In the genomic region with DNA sequence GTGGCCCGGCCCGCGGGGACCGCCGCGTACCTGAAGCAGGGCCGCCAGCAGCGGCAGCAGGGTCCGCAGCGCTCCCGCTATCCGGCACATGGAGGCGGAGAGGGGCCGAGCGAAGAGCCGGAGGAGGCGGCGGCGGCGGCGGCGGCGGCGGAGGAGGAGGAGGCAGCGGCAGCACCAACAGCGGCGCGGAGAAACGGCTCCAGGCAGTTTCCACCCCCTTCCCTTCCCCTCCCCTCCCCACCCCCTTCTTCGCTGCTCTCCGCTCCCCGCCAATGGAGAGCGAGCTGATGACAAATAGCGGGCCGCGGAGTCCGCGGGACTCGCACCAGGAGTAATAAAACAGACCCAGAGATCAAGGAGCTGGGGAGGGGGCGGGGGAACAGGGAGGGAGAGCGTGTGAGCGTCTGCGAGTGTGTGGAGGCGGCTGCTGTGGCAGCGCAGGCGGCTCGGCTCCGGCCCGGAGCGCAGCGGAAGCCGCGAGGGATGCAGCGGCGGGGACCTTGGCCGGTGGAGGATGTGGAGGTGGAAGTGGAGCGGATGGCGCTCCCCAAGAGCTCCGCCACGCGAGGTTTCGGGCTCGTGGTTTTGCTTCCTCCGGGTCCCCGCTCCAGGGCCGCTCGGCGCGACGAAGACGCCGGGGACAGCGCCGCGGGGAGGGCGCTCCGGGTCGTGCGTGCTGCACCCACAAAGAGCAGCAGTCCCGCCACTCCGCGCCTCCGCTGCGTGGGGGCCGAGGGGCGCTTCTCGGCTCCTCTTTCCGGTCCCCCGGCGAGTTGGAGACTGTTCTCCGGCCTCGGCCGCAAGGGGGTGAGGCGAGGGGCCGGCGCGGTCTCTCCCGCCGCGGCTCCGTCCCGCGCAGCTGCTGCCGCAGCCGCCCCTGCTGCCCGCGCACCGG, we compare ENCODE assay signal across 7 cellular contexts. TPM values are rescaled to one million over a fixed set of nuclear protein-coding genes. Genes with fewer than 3 reads are reported as not detected.
DNase-seq lines count a peak whose midpoint lies in the region; TF ChIP-seq lines count a peak whose summit lies in the region.

CDH2 (minus strand) TSS at position 198 of the 895 bp plus-strand sequence; CDS start at position 90, 108 bp downstream.

- no peaks in the 10 kb centered on the region for H3K9me2 ChIP-seq in SK-N-SH

- H4K20me1 ChIP-seq in SK-N-SH (ENCODE audit: insufficient read depth): peaks cover 37% of the 10 kb centered on the region

- peak within 1 kb of the TSS; percentile 89 to 94 for H3K27ac ChIP-seq in SK-N-SH (ENCODE audit: low read depth in 2 of 2, low read length in 1 of 2)
- H3K27ac ChIP-seq in liver (ENCODE audit: low read depth in 1 of 2, low read length in 2 of 2): peak within 1 kb of the TSS; percentile 85 to 92
- H3K27ac ChIP-seq in stomach smooth muscle (ENCODE audit: low read length): no peak within 1 kb of the TSS

- TF ChIP-seq RAD21 in SK-N-SH (IDR thresholded peaks at IDR 0.05; ENCODE audit: low read length): peak; percentile 3; the same call in 1 of the 2 replicates
- TF ChIP-seq RAD21 in liver (IDR thresholded peaks at IDR 0.05): no peak

- peak within 1 kb of the TSS; percentile 87 for H3K4me2 ChIP-seq in SK-N-SH

- H3K4me1 ChIP-seq in SK-N-SH (ENCODE audit: control insufficient read depth in 1 of 2, insufficient read depth in 2 of 2, low read depth in 1 of 2, low read length in 1 of 2) (peaks cover 4 to 5% of the 10 kb centered on the region in 2 experiments; a peak in 2 of 4 replicates), liver (ENCODE audit: control insufficient read depth in 4 of 4, insufficient read depth in 4 of 4, low read length in 3 of 4) (peaks cover 0 to 29% (median 16%) of the 10 kb centered on the region in 4 donors), stomach smooth muscle (ENCODE audit: control insufficient read depth, insufficient read depth, low read length) (peaks cover 17% of the 10 kb centered on the region)

- DNase-seq in GM10248 (ENCODE audit: extremely low spot score) (peak; percentile 26), Kasumi-1 (lab: John Stamatoyannopoulos, UW) (peak; percentile 67 to 82), SK-N-SH (peak; percentile 92), ecto neural progenitor cell (ENCODE audit: low spot score) (peak; percentile 89)
- no peak for DNase-seq in effector CD8-positive, alpha-beta T cell (lab: John Stamatoyannopoulos, UW)

- peaks cover 85% of the 10 kb centered on the region for H3K79me2 ChIP-seq in SK-N-SH (ENCODE audit: insufficient read depth)

- no peaks in the 10 kb centered on the region for H3K9me3 ChIP-seq in SK-N-SH
- H3K9me3 ChIP-seq in liver (ENCODE audit: control insufficient read depth in 4 of 4, low read length in 3 of 4): no peaks in the 10 kb centered on the region
- H3K9me3 ChIP-seq in stomach smooth muscle (ENCODE audit: control insufficient read depth in 2 of 2, low read length in 2 of 2): no peaks in the 10 kb centered on the region

- peaks cover 4 to 6% of the 10 kb centered on the region in 2 experiments for H3K36me3 ChIP-seq in SK-N-SH (replicated peaks in 1 of 2; ENCODE audit: control insufficient read depth in 1 of 2, insufficient read depth in 2 of 2, low read length in 1 of 2)
- H3K36me3 ChIP-seq in liver (ENCODE audit: control insufficient read depth in 4 of 4, insufficient read depth in 3 of 4, low read depth in 1 of 4, low read length in 3 of 4): no peaks in the 10 kb centered on the region
- H3K36me3 ChIP-seq in stomach smooth muscle (ENCODE audit: control insufficient read depth in 2 of 2, insufficient read depth in 2 of 2, low read length in 2 of 2): no peaks in the 10 kb centered on the region

- WGBS in SK-N-SH (ENCODE audit: low lambda C conversion rate): 0% methylated on average over 4 of the region's 108 CpGs
- under 1% methylated on average over 108 of the region's 108 CpGs for WGBS in liver

- H3K9ac ChIP-seq in SK-N-SH: peak within 1 kb of the TSS; percentile 87
- H3K9ac ChIP-seq in liver (ENCODE audit: low read depth in 1 of 2, low read length in 2 of 2): peak within 1 kb of the TSS; percentile 13 to 64
- H3K9ac ChIP-seq in stomach smooth muscle (ENCODE audit: low read length in 2 of 2): no peak within 1 kb of the TSS

- H3K4me3 ChIP-seq in SK-N-SH (ENCODE audit: low read depth in 2 of 2, low read length in 1 of 2): peak within 1 kb of the TSS; percentile 87 to 90
- H3K4me3 ChIP-seq in liver (ENCODE audit: low read depth in 1 of 3, low read length in 3 of 3): peak within 1 kb of the TSS; percentile 80 to 98 (median 96)
- peak within 1 kb of the TSS; percentile 49 to 69 for H3K4me3 ChIP-seq in stomach smooth muscle (ENCODE audit: low read length in 2 of 2)

- CTCF ChIA-PET in GM10248 (lab: Yijun Ruan, JAX): no interaction called here
- CTCF ChIA-PET in SK-N-SH (lab: Yijun Ruan, JAX): interaction anchor here (0.7 to 2.7 kb wide), 12 partner anchors 10 to 583 kb away, joined by 3 to 12 read pairs (median 3); no protein-coding TSS in a partner anchor

- POLR2A ChIA-PET in GM10248 (lab: Yijun Ruan, JAX): no interaction called here
- POLR2A ChIA-PET in SK-N-SH (lab: Yijun Ruan, JAX): interaction anchor here (1.1 to 1.6 kb wide), 3 partner anchors 18 to 571 kb away, joined by 3 to 4 read pairs (median 3); no protein-coding TSS in a partner anchor

- TF ChIP-seq EP300 in SK-N-SH (IDR thresholded peaks at IDR 0.05; ENCODE audit: borderline replicate concordance in 1 of 2, low read depth in 1 of 2, low read length in 1 of 2): peak in 1 of 2 experiments; percentile 13; a peak in 1 of 4 replicates

- H3F3A ChIP-seq in SK-N-SH (replicated peaks; ENCODE audit: insufficient read depth): peaks cover 20% of the 10 kb centered on the region

- H3K27me3 ChIP-seq in SK-N-SH (ENCODE audit: insufficient read depth): no peaks in the 10 kb centered on the region
- H3K27me3 ChIP-seq in liver (ENCODE audit: control insufficient read depth in 4 of 4, insufficient read depth in 4 of 4, low read length in 3 of 4): no peaks in the 10 kb centered on the region
- peaks cover 18 to 40% of the 10 kb centered on the region in 2 donors for H3K27me3 ChIP-seq in stomach smooth muscle (ENCODE audit: control insufficient read depth in 1 of 2, insufficient read depth in 2 of 2, low read length in 2 of 2)

- TF ChIP-seq CTCF in GM10248 (IDR thresholded peaks at IDR 0.05; ENCODE audit: control extremely low read depth, extremely low read depth, low read depth, missing control alignments) (no peak), SK-N-SH (IDR thresholded peaks at IDR 0.05) (peak; percentile 37), liver (IDR thresholded peaks at IDR 0.05; ENCODE audit: low read depth, low read length, missing input control) (no peak)

- peak within 1 kb of the TSS; percentile 70; the same call in 1 of the 2 replicates for H2AFZ ChIP-seq in SK-N-SH (ENCODE audit: low read depth)

TF ChIP-seq in SK-N-SH, 30 proteins besides CTCF, POLR2A, EP300 and RAD21 (continues in another document):
- TF ChIP-seq FOSL2 (IDR thresholded peaks at IDR 0.05; ENCODE audit: borderline replicate concordance, low read depth) (no peak), PBX3 (IDR thresholded peaks at IDR 0.05) (no peak; the same call in 1 of the 2 replicates), NFIC (IDR thresholded peaks at IDR 0.05; ENCODE audit: borderline replicate concordance) (no peak), FOXJ3 (CRISPR knock-in tag; IDR thresholded peaks at IDR 0.05) (no peak), TAF1 (IDR thresholded peaks at IDR 0.05; ENCODE audit: borderline replicate concordance, low read depth, low read length) (no peak)

TF ChIP-seq in liver, 16 proteins besides CTCF, POLR2A, EP300 and RAD21:
- TF ChIP-seq, protein P1, sequence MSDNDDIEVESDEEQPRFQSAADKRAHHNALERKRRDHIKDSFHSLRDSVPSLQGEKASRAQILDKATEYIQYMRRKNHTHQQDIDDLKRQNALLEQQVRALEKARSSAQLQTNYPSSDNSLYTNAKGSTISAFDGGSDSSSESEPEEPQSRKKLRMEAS (IDR thresholded peaks at IDR 0.05): no peak
- TF ChIP-seq NR2F2 (IDR thresholded peaks at IDR 0.05) (no peak), HNF4A (conservative IDR thresholded peaks at IDR 0.05) (peak in 1 of 2 donors; percentile 28), EGR1 (IDR thresholded peaks at IDR 0.05; ENCODE audit: low read depth in 2 of 2) (peak in 1 of 2 donors; percentile 21), YY1 (IDR thresholded peaks at IDR 0.05) (peak; percentile 47)

RNA-seq across cellular contexts. Expression of gene CDH2, which starts in this region (rescaled TPM):
- polyA plus RNA-seq in SK-N-SH (2012; rRNA removed): 146 and 186 TPM in 2 replicates
- 189 and 223 TPM in 2 replicates for polyA plus RNA-seq in SK-N-SH (2012; cell fraction: cytosol; rRNA removed)
- 62.9 and 131 TPM in 2 replicates for polyA plus RNA-seq in SK-N-SH (2012; cell fraction: nucleus; rRNA removed)
- 10 to 100 TPM; 38.1 to 49.5 TPM for total RNA-seq in liver
- 10 to 100 TPM; 14.2 to 14.8 TPM for polyA plus RNA-seq in liver

Comparison
In these comparisons a context has a peak if more than half of its experiments do, and no peak if none do; other contexts are left out.
1. H3K9ac ChIP-seq: peak in SK-N-SH (single experiment) and liver (2 of 2); none in stomach smooth muscle (0 of 2).
2. Peak in every context shown above with its lines, with median percentiles within 50 percentile points of each other: H3K4me3 ChIP-seq.